In the genomic region with DNA sequence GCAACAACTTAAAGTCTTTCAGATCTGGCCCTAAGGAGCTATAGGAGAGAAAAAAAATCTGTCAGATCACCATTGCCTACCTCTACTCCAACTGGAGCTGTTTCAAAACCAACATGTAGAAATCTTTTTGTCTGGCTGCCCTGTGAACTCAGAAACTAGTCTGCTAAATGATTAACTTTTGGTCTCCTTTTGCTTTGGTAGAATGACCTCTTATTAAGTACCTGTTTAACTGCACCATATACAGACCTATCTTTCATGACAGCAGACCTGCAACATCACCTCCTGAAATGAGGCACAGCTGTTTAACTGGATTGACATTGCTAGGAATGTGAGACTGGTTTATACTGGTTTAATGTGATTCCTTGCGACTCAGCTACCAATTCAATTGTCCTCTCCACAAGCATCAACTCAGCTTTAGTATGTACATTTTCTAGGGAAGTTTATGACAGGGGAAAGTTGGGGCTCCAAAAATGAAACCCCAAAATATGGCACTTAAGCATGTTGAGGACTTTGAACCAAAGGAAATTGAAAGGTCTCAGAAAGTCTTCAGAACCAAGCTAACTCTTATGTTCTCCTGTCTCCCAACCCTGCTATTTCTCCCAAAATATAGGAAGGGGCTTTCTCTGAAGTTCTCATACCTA, we compare ENCODE assay signal across 1 cellular context.
TF ChIP-seq lines count a peak whose summit lies in the region.

No MANE protein-coding gene starts in this region.

TF ChIP-seq in HepG2, 621 proteins besides CTCF, POLR2A, EP300 and RAD21 (continued from another document and continues in another):
- TF ChIP-seq NFAT5 (CRISPR knock-in tag; IDR thresholded peaks at IDR 0.05), result no peak
- TF ChIP-seq ZNF629 (CRISPR knock-in tag; conservative IDR thresholded peaks at IDR 0.05), result no peak
- TF ChIP-seq RNF2 (conservative IDR thresholded peaks at IDR 0.05; ENCODE audit: low read depth), result no peak
- TF ChIP-seq RBM39 (IDR thresholded peaks at IDR 0.05; ENCODE audit: low read depth, low read length, poor library complexity, severe bottlenecking), result no peak
- no peak for TF ChIP-seq ZNF746 (CRISPR knock-in tag; IDR thresholded peaks at IDR 0.05)
- no peak for TF ChIP-seq JUND (CRISPR knock-in tag; IDR thresholded peaks at IDR 0.05)
- no peak; the same call in 1 of the 2 replicates for TF ChIP-seq RCOR2 (CRISPR knock-in tag; IDR thresholded peaks at IDR 0.05)
- TF ChIP-seq TCF7L2 (IDR thresholded peaks at IDR 0.05; ENCODE audit: low read depth, low read length), result no peak; the same call in 1 of the 2 replicates
- no peak for TF ChIP-seq GLI4 (CRISPR knock-in tag; IDR thresholded peaks at IDR 0.05; ENCODE audit: borderline replicate concordance)
- no peak for TF ChIP-seq GABPB1 (CRISPR knock-in tag; IDR thresholded peaks at IDR 0.05)
- peak; percentile 33; the same call in 1 of the 2 replicates for TF ChIP-seq TCF7 (IDR thresholded peaks at IDR 0.05; ENCODE audit: low read depth)
- no peak for TF ChIP-seq ATM (IDR thresholded peaks at IDR 0.05; ENCODE audit: borderline replicate concordance)
- no peak for TF ChIP-seq ZNF569 (CRISPR knock-in tag; IDR thresholded peaks at IDR 0.05; ENCODE audit: borderline replicate concordance)
- peak; percentile 63 for TF ChIP-seq ISL2 (CRISPR knock-in tag; IDR thresholded peaks at IDR 0.05)
- TF ChIP-seq ZFP82 (CRISPR knock-in tag; IDR thresholded peaks at IDR 0.05; ENCODE audit: borderline replicate concordance), result no peak
- no peak for TF ChIP-seq ZNF800 (CRISPR knock-in tag; IDR thresholded peaks at IDR 0.05)
- peak; percentile 25; the same call in 1 of the 2 replicates for TF ChIP-seq HNF4G (IDR thresholded peaks at IDR 0.05; ENCODE audit: borderline replicate concordance, low read depth, low read length)
- no peak for TF ChIP-seq HNF4G (CRISPR knock-in tag; IDR thresholded peaks at IDR 0.05; ENCODE audit: borderline replicate concordance, low read depth)
- no peak for TF ChIP-seq SOX13 (IDR thresholded peaks at IDR 0.05)
- peak in 1 of 2 experiments; percentile 68; a peak in 2 of 4 replicates for TF ChIP-seq SOX13 (CRISPR knock-in tag; conservative IDR thresholded peaks at IDR 0.05 in 1 of 2, IDR thresholded peaks at IDR 0.05 in 1 of 2)
- TF ChIP-seq NR1H2 (CRISPR knock-in tag; IDR thresholded peaks at IDR 0.05; ENCODE audit: borderline replicate concordance, low read depth), result no peak
- TF ChIP-seq CEBPG (CRISPR knock-in tag; IDR thresholded peaks at IDR 0.05), result peak; percentile 70
- TF ChIP-seq, protein P1, sequence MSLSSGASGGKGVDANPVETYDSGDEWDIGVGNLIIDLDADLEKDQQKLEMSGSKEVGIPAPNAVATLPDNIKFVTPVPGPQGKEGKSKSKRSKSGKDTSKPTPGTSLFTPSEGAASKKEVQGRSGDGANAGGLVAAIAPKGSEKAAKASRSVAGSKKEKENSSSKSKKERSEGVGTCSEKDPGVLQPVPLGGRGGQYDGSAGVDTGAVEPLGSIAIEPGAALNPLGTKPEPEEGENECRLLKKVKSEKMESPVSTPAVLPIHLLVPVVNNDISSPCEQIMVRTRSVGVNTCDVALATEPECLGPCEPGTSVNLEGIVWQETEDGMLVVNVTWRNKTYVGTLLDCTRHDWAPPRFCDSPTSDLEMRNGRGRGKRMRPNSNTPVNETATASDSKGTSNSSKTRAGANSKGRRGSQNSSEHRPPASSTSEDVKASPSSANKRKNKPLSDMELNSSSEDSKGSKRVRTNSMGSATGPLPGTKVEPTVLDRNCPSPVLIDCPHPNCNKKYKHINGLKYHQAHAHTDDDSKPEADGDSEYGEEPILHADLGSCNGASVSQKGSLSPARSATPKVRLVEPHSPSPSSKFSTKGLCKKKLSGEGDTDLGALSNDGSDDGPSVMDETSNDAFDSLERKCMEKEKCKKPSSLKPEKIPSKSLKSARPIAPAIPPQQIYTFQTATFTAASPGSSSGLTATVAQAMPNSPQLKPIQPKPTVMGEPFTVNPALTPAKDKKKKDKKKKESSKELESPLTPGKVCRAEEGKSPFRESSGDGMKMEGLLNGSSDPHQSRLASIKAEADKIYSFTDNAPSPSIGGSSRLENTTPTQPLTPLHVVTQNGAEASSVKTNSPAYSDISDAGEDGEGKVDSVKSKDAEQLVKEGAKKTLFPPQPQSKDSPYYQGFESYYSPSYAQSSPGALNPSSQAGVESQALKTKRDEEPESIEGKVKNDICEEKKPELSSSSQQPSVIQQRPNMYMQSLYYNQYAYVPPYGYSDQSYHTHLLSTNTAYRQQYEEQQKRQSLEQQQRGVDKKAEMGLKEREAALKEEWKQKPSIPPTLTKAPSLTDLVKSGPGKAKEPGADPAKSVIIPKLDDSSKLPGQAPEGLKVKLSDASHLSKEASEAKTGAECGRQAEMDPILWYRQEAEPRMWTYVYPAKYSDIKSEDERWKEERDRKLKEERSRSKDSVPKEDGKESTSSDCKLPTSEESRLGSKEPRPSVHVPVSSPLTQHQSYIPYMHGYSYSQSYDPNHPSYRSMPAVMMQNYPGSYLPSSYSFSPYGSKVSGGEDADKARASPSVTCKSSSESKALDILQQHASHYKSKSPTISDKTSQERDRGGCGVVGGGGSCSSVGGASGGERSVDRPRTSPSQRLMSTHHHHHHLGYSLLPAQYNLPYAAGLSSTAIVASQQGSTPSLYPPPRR (CRISPR knock-in tag; IDR thresholded peaks at IDR 0.05; ENCODE audit: borderline replicate concordance), result no peak
- no peak for TF ChIP-seq ZNF326 (CRISPR knock-in tag; IDR thresholded peaks at IDR 0.05; ENCODE audit: borderline replicate concordance)
- TF ChIP-seq ZNF546 (CRISPR knock-in tag; conservative IDR thresholded peaks at IDR 0.05), result no peak
- TF ChIP-seq, protein P2, sequence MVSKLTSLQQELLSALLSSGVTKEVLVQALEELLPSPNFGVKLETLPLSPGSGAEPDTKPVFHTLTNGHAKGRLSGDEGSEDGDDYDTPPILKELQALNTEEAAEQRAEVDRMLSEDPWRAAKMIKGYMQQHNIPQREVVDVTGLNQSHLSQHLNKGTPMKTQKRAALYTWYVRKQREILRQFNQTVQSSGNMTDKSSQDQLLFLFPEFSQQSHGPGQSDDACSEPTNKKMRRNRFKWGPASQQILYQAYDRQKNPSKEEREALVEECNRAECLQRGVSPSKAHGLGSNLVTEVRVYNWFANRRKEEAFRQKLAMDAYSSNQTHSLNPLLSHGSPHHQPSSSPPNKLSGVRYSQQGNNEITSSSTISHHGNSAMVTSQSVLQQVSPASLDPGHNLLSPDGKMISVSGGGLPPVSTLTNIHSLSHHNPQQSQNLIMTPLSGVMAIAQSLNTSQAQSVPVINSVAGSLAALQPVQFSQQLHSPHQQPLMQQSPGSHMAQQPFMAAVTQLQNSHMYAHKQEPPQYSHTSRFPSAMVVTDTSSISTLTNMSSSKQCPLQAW (CRISPR knock-in tag; IDR thresholded peaks at IDR 0.05), result peak; percentile 81
- TF ChIP-seq FIP1L1 (IDR thresholded peaks at IDR 0.05; ENCODE audit: borderline replicate concordance, insufficient read depth, low read depth, low read length), result no peak
- TF ChIP-seq, protein P3, sequence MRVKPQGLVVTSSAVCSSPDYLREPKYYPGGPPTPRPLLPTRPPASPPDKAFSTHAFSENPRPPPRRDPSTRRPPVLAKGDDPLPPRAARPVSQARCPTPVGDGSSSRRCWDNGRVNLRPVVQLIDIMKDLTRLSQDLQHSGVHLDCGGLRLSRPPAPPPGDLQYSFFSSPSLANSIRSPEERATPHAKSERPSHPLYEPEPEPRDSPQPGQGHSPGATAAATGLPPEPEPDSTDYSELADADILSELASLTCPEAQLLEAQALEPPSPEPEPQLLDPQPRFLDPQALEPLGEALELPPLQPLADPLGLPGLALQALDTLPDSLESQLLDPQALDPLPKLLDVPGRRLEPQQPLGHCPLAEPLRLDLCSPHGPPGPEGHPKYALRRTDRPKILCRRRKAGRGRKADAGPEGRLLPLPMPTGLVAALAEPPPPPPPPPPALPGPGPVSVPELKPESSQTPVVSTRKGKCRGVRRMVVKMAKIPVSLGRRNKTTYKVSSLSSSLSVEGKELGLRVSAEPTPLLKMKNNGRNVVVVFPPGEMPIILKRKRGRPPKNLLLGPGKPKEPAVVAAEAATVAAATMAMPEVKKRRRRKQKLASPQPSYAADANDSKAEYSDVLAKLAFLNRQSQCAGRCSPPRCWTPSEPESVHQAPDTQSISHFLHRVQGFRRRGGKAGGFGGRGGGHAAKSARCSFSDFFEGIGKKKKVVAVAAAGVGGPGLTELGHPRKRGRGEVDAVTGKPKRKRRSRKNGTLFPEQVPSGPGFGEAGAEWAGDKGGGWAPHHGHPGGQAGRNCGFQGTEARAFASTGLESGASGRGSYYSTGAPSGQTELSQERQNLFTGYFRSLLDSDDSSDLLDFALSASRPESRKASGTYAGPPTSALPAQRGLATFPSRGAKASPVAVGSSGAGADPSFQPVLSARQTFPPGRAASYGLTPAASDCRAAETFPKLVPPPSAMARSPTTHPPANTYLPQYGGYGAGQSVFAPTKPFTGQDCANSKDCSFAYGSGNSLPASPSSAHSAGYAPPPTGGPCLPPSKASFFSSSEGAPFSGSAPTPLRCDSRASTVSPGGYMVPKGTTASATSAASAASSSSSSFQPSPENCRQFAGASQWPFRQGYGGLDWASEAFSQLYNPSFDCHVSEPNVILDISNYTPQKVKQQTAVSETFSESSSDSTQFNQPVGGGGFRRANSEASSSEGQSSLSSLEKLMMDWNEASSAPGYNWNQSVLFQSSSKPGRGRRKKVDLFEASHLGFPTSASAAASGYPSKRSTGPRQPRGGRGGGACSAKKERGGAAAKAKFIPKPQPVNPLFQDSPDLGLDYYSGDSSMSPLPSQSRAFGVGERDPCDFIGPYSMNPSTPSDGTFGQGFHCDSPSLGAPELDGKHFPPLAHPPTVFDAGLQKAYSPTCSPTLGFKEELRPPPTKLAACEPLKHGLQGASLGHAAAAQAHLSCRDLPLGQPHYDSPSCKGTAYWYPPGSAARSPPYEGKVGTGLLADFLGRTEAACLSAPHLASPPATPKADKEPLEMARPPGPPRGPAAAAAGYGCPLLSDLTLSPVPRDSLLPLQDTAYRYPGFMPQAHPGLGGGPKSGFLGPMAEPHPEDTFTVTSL (CRISPR knock-in tag; IDR thresholded peaks at IDR 0.05; ENCODE audit: borderline replicate concordance), result peak; percentile 64; the same call in 1 of the 2 replicates
- TF ChIP-seq BRD4 (CRISPR knock-in tag; IDR thresholded peaks at IDR 0.05), result no peak
- no peak for TF ChIP-seq AHR (CRISPR knock-in tag; IDR thresholded peaks at IDR 0.05)
- TF ChIP-seq ZBTB3 (CRISPR knock-in tag; IDR thresholded peaks at IDR 0.05; ENCODE audit: borderline replicate concordance, low read depth), result no peak
- no peak for TF ChIP-seq PAF1 (CRISPR knock-in tag; IDR thresholded peaks at IDR 0.05)
- TF ChIP-seq MXI1 (IDR thresholded peaks at IDR 0.05; ENCODE audit: borderline replicate concordance, low read depth, low read length), result peak; percentile 31; the same call in 1 of the 3 replicates
- TF ChIP-seq SP1 (IDR thresholded peaks at IDR 0.05), result no peak
- no peak for TF ChIP-seq SP1 (CRISPR knock-in tag; IDR thresholded peaks at IDR 0.05)
- TF ChIP-seq NCOA5 (CRISPR knock-in tag; IDR thresholded peaks at IDR 0.05), result no peak
- no peak for TF ChIP-seq ETS1 (CRISPR knock-in tag; IDR thresholded peaks at IDR 0.05)
- TF ChIP-seq MEIS1 (CRISPR knock-in tag; IDR thresholded peaks at IDR 0.05; ENCODE audit: borderline replicate concordance), result no peak
